ENCODE assay signal across 32 cellular contexts in genomic region chr9:135676891-135677290, GRCh38. TPM values are rescaled to one million over a fixed set of nuclear protein-coding genes. Genes with fewer than 3 reads are reported as not detected.
"Had no signal": no experiment of that assay in that cellular context is flagged by ENCODE, and none has a peak within 500 bp of the region (broad histone marks: within the 10 kb centered on the region; RNA-seq: fewer than 3 reads in every experiment).

No MANE protein-coding gene starts in this region.

- H3K36me3 ChIP-seq: stomach, suprapubic skin, thoracic aorta, thyroid gland, tibial artery, tibial nerve, transverse colon, upper lobe of left lung, upper lobe of right lung, uterus had no signal

- ATAC-seq: stimulated activated effector memory CD8-positive, alpha-beta T cell treated with anti-CD3 and anti-CD28 coated beads, Interleukin-12 subunit alpha, Interleukin-12 subunit beta, amount 100 ng/mL, for 72 hours; stimulated activated memory B cell treated with anti-CD40 and anti-IgM and Interleukin-4, amounts not matched to agents 10 μg/mL and 1 μg/mL and 100 μg/mL, for 72 hours; stimulated activated naive B cell treated with anti-CD40 and anti-IgM and Interleukin-4, amounts not matched to agents 10 μg/mL and 1 μg/mL and 100 μg/mL, for 72 hours; stimulated activated naive CD8-positive, alpha-beta T cell treated with anti-CD3 and anti-CD28 coated beads, Interleukin-15, amount 100 ng/mL, for 72 hours; stimulated activated naive CD8-positive, alpha-beta T cell treated with anti-CD3 and anti-CD28 coated beads, Interleukin-15, Interleukin-2, amounts not matched to agents 100 U/mL and 50 U/mL, for 24 hours; upper lobe of right lung had no signal

- H3K27ac ChIP-seq: stomach, suprapubic skin, testis, thoracic aorta, thyroid gland, tibial artery, tibial nerve, transverse colon, upper lobe of left lung, upper lobe of right lung, uterus had no signal

- H3K4me3 ChIP-seq: stomach, suprapubic skin, testis, thoracic aorta, thyroid gland, tibial artery, tibial nerve, transverse colon, upper lobe of left lung, upper lobe of right lung, uterus had no signal

- H3K36me3 Mint-ChIP-seq: stimulated activated effector memory CD8-positive, alpha-beta T cell treated with anti-CD3 and anti-CD28 coated beads, Interleukin-12 subunit alpha, Interleukin-12 subunit beta, amount 100 ng/mL, for 72 hours; stimulated activated memory B cell treated with anti-CD40 and anti-IgM and Interleukin-4, amounts not matched to agents 10 μg/mL and 1 μg/mL and 100 μg/mL, for 72 hours; stimulated activated naive B cell treated with anti-CD40 and anti-IgM and Interleukin-4, amounts not matched to agents 10 μg/mL and 1 μg/mL and 100 μg/mL, for 72 hours; type B pancreatic cell had no signal

- H3K9me3 Mint-ChIP-seq: stimulated activated effector memory CD8-positive, alpha-beta T cell treated with anti-CD3 and anti-CD28 coated beads, Interleukin-12 subunit alpha, Interleukin-12 subunit beta, amount 100 ng/mL, for 72 hours; stimulated activated memory B cell treated with anti-CD40 and anti-IgM and Interleukin-4, amounts not matched to agents 10 μg/mL and 1 μg/mL and 100 μg/mL, for 72 hours; stimulated activated naive CD8-positive, alpha-beta T cell treated with anti-CD3 and anti-CD28 coated beads, Interleukin-15, amount 100 ng/mL, for 72 hours; stimulated activated naive CD8-positive, alpha-beta T cell treated with anti-CD3 and anti-CD28 coated beads, Interleukin-15, Interleukin-2, amounts not matched to agents 100 ng/mL and 50 ng/mL, for 24 hours; type B pancreatic cell had no signal

- H3K4me3 Mint-ChIP-seq: stimulated activated effector memory CD8-positive, alpha-beta T cell treated with anti-CD3 and anti-CD28 coated beads, Interleukin-12 subunit alpha, Interleukin-12 subunit beta, amount 100 ng/mL, for 72 hours; stimulated activated memory B cell treated with anti-CD40 and anti-IgM and Interleukin-4, amounts not matched to agents 10 μg/mL and 1 μg/mL and 100 μg/mL, for 72 hours; stimulated activated naive B cell treated with anti-CD40 and anti-IgM and Interleukin-4, amounts not matched to agents 10 μg/mL and 1 μg/mL and 100 μg/mL, for 72 hours; stimulated activated naive CD8-positive, alpha-beta T cell treated with anti-CD3 and anti-CD28 coated beads, Interleukin-15, amount 100 ng/mL, for 72 hours; stimulated activated naive CD8-positive, alpha-beta T cell treated with anti-CD3 and anti-CD28 coated beads, Interleukin-15, Interleukin-2, amounts not matched to agents 100 ng/mL and 50 ng/mL, for 24 hours; type B pancreatic cell had no signal

- H3K27ac Mint-ChIP-seq: stimulated activated effector memory CD8-positive, alpha-beta T cell treated with anti-CD3 and anti-CD28 coated beads, Interleukin-12 subunit alpha, Interleukin-12 subunit beta, amount 100 ng/mL, for 72 hours; stimulated activated memory B cell treated with anti-CD40 and anti-IgM and Interleukin-4, amounts not matched to agents 10 μg/mL and 1 μg/mL and 100 μg/mL, for 72 hours; stimulated activated naive B cell treated with anti-CD40 and anti-IgM and Interleukin-4, amounts not matched to agents 10 μg/mL and 1 μg/mL and 100 μg/mL, for 72 hours; stimulated activated naive CD8-positive, alpha-beta T cell treated with anti-CD3 and anti-CD28 coated beads, Interleukin-15, amount 100 ng/mL, for 72 hours; stimulated activated naive CD8-positive, alpha-beta T cell treated with anti-CD3 and anti-CD28 coated beads, Interleukin-15, Interleukin-2, amounts not matched to agents 100 ng/mL and 50 ng/mL, for 24 hours; type B pancreatic cell had no signal

- H3K4me1 Mint-ChIP-seq: stimulated activated memory B cell treated with anti-CD40 and anti-IgM and Interleukin-4, amounts not matched to agents 10 μg/mL and 1 μg/mL and 100 μg/mL, for 72 hours; stimulated activated naive B cell treated with anti-CD40 and anti-IgM and Interleukin-4, amounts not matched to agents 10 μg/mL and 1 μg/mL and 100 μg/mL, for 72 hours; stimulated activated naive CD8-positive, alpha-beta T cell treated with anti-CD3 and anti-CD28 coated beads, Interleukin-15, amount 100 ng/mL, for 72 hours had no signal

- H3K4me1 ChIP-seq: stomach, suprapubic skin, testis, thyroid gland, tibial artery, tibial nerve, transverse colon, upper lobe of left lung, upper lobe of right lung, uterus had no signal

- DNase-seq: stimulated activated CD4-positive, alpha-beta T cell treated with anti-CD3 and anti-CD28 coated beads, Interleukin-2, amount 100 ng/mL, for 48 hours; stimulated activated CD4-positive, alpha-beta T cell treated with anti-CD3 and anti-CD28 coated beads, Interleukin-4, amount 100 ng/mL, for 1 hour; stimulated activated CD4-positive, alpha-beta T cell treated with anti-CD3 and anti-CD28 coated beads, Interleukin-4, amount 100 ng/mL, for 24 hours; stimulated activated CD4-positive, alpha-beta T cell treated with anti-CD3 and anti-CD28 coated beads, Interleukin-4, amount 100 ng/mL, for 4 hours; stimulated activated CD8-positive, alpha-beta memory T cell treated with anti-CD3 and anti-CD28 coated beads, Interleukin-4, amount 100 ng/mL, for 48 hours; stimulated activated naive B cell treated with anti-CD40 and anti-IgM and Interleukin-4, amounts not matched to agents 10 μg/mL and 1 μg/mL and 100 μg/mL, for 72 hours; stimulated activated naive CD4-positive, alpha-beta T cell; stimulated activated naive CD4-positive, alpha-beta T cell treated with Interleukin-2 at 50 U/mL for 16 hours; stimulated activated naive CD8-positive, alpha-beta T cell treated with anti-CD3 and anti-CD28 coated beads, Interleukin-15, amount 100 ng/mL, for 72 hours; stimulated activated naive CD8-positive, alpha-beta T cell treated with anti-CD3 and anti-CD28 coated beads, Interleukin-15, Interleukin-2, amounts not matched to agents 100 U/mL and 50 U/mL, for 24 hours; stomach; substantia nigra; testis; thyroid gland; tibial artery; transverse colon; trophoblast cell; upper lobe of right lung; uterus had no signal

- H3K27me3 ChIP-seq: testis, thyroid gland, transverse colon, upper lobe of left lung, uterus had no signal

- H3K27me3 Mint-ChIP-seq: stimulated activated naive CD8-positive, alpha-beta T cell treated with anti-CD3 and anti-CD28 coated beads, Interleukin-15, Interleukin-2, amounts not matched to agents 100 ng/mL and 50 ng/mL, for 24 hours had no signal

- H3K9me3 ChIP-seq: stomach, suprapubic skin, testis, thoracic aorta, thyroid gland, tibial artery, transverse colon, upper lobe of left lung, upper lobe of right lung, uterus had no signal

RNA-seq across cellular contexts. Expression of gene LCN9, which starts 13.8 kb away (rescaled TPM):
- total RNA-seq: stomach, subcutaneous adipose tissue, suprapubic skin, temporal lobe, thoracic aorta, thyroid gland, tibial nerve, transverse colon, upper lobe of left lung, upper lobe of right lung, ureter, urinary bladder, uterus had no signal
- polyA plus RNA-seq: stomach, thymus, urinary bladder had no signal

RNA-seq across cellular contexts. Expression of gene SOHLH1, which starts 22.4 kb away (rescaled TPM):
- total RNA-seq: stomach, subcutaneous adipose tissue, suprapubic skin, temporal lobe, thoracic aorta, thyroid gland, tibial nerve, transverse colon, upper lobe of left lung, upper lobe of right lung, ureter, urinary bladder, uterus had no signal
- polyA plus RNA-seq: stomach, urinary bladder had no signal

RNA-seq across cellular contexts. Expression of gene GLT6D1, which starts 37.6 kb away (rescaled TPM):
- total RNA-seq: stomach, subcutaneous adipose tissue, suprapubic skin, temporal lobe, thoracic aorta, thyroid gland, tibial nerve, transverse colon, upper lobe of left lung, upper lobe of right lung, ureter, urinary bladder, uterus had no signal
- polyA plus RNA-seq: stomach, urinary bladder had no signal
